ENCODE assay signal across 1 cellular context in genomic region chr1:153783233-153784190, GRCh38.
TF ChIP-seq lines count a peak whose summit lies in the region.

No MANE protein-coding gene starts in this region.

TF ChIP-seq in K562, 482 proteins besides CTCF, POLR2A, EP300 and RAD21 (continued from another document and continues in another):
- TF ChIP-seq, protein P1, sequence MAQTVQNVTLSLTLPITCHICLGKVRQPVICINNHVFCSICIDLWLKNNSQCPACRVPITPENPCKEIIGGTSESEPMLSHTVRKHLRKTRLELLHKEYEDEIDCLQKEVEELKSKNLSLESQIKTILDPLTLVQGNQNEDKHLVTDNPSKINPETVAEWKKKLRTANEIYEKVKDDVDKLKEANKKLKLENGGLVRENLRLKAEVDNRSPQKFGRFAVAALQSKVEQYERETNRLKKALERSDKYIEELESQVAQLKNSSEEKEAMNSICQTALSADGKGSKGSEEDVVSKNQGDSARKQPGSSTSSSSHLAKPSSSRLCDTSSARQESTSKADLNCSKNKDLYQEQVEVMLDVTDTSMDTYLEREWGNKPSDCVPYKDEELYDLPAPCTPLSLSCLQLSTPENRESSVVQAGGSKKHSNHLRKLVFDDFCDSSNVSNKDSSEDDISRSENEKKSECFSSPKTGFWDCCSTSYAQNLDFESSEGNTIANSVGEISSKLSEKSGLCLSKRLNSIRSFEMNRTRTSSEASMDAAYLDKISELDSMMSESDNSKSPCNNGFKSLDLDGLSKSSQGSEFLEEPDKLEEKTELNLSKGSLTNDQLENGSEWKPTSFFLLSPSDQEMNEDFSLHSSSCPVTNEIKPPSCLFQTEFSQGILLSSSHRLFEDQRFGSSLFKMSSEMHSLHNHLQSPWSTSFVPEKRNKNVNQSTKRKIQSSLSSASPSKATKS (CRISPR knock-in tag; IDR thresholded peaks at IDR 0.05): no peak
- peak; percentile 38 for TF ChIP-seq NFIC (IDR thresholded peaks at IDR 0.05)
- TF ChIP-seq BRD9 (IDR thresholded peaks at IDR 0.05; ENCODE audit: low read depth, partially characterized antibody): no peak
- no peak for TF ChIP-seq C11orf30 (IDR thresholded peaks at IDR 0.05; ENCODE audit: low read depth)
- TF ChIP-seq SFPQ (IDR thresholded peaks at IDR 0.05; ENCODE audit: low read depth, low read length): no peak
- TF ChIP-seq ZNF124 (CRISPR knock-in tag; IDR thresholded peaks at IDR 0.05): no peak
- TF ChIP-seq GABPA (tag; conservative IDR thresholded peaks at IDR 0.05; ENCODE audit: low read depth): peak; percentile 83
- peak; percentile 77; the same call in 1 of the 2 replicates for TF ChIP-seq TFAP4 (CRISPR knock-in tag; IDR thresholded peaks at IDR 0.05; ENCODE audit: borderline replicate concordance)
- TF ChIP-seq, protein P2, sequence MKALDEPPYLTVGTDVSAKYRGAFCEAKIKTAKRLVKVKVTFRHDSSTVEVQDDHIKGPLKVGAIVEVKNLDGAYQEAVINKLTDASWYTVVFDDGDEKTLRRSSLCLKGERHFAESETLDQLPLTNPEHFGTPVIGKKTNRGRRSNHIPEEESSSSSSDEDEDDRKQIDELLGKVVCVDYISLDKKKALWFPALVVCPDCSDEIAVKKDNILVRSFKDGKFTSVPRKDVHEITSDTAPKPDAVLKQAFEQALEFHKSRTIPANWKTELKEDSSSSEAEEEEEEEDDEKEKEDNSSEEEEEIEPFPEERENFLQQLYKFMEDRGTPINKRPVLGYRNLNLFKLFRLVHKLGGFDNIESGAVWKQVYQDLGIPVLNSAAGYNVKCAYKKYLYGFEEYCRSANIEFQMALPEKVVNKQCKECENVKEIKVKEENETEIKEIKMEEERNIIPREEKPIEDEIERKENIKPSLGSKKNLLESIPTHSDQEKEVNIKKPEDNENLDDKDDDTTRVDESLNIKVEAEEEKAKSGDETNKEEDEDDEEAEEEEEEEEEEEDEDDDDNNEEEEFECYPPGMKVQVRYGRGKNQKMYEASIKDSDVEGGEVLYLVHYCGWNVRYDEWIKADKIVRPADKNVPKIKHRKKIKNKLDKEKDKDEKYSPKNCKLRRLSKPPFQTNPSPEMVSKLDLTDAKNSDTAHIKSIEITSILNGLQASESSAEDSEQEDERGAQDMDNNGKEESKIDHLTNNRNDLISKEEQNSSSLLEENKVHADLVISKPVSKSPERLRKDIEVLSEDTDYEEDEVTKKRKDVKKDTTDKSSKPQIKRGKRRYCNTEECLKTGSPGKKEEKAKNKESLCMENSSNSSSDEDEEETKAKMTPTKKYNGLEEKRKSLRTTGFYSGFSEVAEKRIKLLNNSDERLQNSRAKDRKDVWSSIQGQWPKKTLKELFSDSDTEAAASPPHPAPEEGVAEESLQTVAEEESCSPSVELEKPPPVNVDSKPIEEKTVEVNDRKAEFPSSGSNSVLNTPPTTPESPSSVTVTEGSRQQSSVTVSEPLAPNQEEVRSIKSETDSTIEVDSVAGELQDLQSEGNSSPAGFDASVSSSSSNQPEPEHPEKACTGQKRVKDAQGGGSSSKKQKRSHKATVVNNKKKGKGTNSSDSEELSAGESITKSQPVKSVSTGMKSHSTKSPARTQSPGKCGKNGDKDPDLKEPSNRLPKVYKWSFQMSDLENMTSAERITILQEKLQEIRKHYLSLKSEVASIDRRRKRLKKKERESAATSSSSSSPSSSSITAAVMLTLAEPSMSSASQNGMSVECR (CRISPR knock-in tag; IDR thresholded peaks at IDR 0.05): no peak; the same call in 1 of the 2 replicates
- TF ChIP-seq RBM17 (IDR thresholded peaks at IDR 0.05; ENCODE audit: borderline replicate concordance, low read depth, low read length): no peak
- TF ChIP-seq, protein P3, sequence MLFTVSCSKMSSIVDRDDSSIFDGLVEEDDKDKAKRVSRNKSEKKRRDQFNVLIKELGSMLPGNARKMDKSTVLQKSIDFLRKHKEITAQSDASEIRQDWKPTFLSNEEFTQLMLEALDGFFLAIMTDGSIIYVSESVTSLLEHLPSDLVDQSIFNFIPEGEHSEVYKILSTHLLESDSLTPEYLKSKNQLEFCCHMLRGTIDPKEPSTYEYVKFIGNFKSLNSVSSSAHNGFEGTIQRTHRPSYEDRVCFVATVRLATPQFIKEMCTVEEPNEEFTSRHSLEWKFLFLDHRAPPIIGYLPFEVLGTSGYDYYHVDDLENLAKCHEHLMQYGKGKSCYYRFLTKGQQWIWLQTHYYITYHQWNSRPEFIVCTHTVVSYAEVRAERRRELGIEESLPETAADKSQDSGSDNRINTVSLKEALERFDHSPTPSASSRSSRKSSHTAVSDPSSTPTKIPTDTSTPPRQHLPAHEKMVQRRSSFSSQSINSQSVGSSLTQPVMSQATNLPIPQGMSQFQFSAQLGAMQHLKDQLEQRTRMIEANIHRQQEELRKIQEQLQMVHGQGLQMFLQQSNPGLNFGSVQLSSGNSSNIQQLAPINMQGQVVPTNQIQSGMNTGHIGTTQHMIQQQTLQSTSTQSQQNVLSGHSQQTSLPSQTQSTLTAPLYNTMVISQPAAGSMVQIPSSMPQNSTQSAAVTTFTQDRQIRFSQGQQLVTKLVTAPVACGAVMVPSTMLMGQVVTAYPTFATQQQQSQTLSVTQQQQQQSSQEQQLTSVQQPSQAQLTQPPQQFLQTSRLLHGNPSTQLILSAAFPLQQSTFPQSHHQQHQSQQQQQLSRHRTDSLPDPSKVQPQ (CRISPR knock-in tag; IDR thresholded peaks at IDR 0.05; ENCODE audit: borderline replicate concordance): no peak
- no peak for TF ChIP-seq ZNF740 (CRISPR knock-in tag; IDR thresholded peaks at IDR 0.05)
- TF ChIP-seq ZNF740 (tag; IDR thresholded peaks at IDR 0.05): no peak
- peak; percentile 68; the same call in 1 of the 2 replicates for TF ChIP-seq BCOR (IDR thresholded peaks at IDR 0.05)
- no peak for TF ChIP-seq HNRNPUL1 (IDR thresholded peaks at IDR 0.05; ENCODE audit: low read length)
- TF ChIP-seq ZNF449 (CRISPR knock-in tag; IDR thresholded peaks at IDR 0.05): no peak
- TF ChIP-seq SETDB1 (IDR thresholded peaks at IDR 0.05; ENCODE audit: low read length): no peak
- TF ChIP-seq KLF1 (tag; IDR thresholded peaks at IDR 0.05): 0 out of 2 replicates have a peak, but pooled peaks have one; percentile 23
- no peak for TF ChIP-seq GATAD2A (IDR thresholded peaks at IDR 0.05)
- TF ChIP-seq HNRNPH1 (optimal IDR thresholded peaks at IDR 0.05; ENCODE audit: low read depth, low read length): no peak
- TF ChIP-seq, protein P4, sequence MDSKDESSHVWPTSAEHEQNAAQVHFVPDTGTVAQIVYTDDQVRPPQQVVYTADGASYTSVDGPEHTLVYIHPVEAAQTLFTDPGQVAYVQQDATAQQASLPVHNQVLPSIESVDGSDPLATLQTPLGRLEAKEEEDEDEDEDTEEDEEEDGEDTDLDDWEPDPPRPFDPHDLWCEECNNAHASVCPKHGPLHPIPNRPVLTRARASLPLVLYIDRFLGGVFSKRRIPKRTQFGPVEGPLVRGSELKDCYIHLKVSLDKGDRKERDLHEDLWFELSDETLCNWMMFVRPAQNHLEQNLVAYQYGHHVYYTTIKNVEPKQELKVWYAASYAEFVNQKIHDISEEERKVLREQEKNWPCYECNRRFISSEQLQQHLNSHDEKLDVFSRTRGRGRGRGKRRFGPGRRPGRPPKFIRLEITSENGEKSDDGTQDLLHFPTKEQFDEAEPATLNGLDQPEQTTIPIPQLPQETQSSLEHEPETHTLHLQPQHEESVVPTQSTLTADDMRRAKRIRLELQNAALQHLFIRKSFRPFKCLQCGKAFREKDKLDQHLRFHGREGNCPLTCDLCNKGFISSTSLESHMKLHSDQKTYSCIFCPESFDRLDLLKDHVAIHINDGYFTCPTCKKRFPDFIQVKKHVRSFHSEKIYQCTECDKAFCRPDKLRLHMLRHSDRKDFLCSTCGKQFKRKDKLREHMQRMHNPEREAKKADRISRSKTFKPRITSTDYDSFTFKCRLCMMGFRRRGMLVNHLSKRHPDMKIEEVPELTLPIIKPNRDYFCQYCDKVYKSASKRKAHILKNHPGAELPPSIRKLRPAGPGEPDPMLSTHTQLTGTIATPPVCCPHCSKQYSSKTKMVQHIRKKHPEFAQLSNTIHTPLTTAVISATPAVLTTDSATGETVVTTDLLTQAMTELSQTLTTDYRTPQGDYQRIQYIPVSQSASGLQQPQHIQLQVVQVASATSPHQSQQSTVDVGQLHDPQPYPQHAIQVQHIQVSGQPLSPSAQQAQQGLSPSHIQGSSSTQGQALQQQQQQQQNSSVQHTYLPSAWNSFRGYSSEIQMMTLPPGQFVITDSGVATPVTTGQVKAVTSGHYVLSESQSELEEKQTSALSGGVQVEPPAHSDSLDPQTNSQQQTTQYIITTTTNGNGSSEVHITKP (IDR thresholded peaks at IDR 0.05; ENCODE audit: partially characterized antibody): peak; percentile 80
